21 cellular contexts compared by ENCODE assay signal in genomic region chr5:123718238-123718637, GRCh38.
"Had no signal": no experiment of that assay in that cellular context is flagged by ENCODE, and none has a peak within 500 bp of the region (broad histone marks: within the 10 kb centered on the region; RNA-seq: fewer than 3 reads in every experiment).

No MANE protein-coding gene starts in this region.

- H3K4me3 ChIP-seq: gastroesophageal sphincter, left ventricle myocardium inferior, lower lobe of right lung, psoas muscle, sigmoid colon, skin epidermis, testis, tibial nerve, upper lobe of right lung, vagina had no signal

- H3K4me1 ChIP-seq: gastroesophageal sphincter, left ventricle myocardium inferior, lower lobe of right lung, parathyroid adenoma, psoas muscle, testis, tibial nerve, upper lobe of right lung, vagina had no signal

- DNase-seq: erythroblast; immature natural killer cell; left ventricle myocardium inferior; lower lobe of right lung; mesenchymal stem cell; midbrain; naive B cell; occipital lobe; psoas muscle; sigmoid colon; stimulated activated CD4-positive, alpha-beta T cell treated with anti-CD3 and anti-CD28 coated beads, Interleukin-2, amount 100 ng/mL, for 24 hours; stimulated activated CD4-positive, alpha-beta T cell treated with anti-CD3 and anti-CD28 coated beads, Interleukin-4, amount 100 ng/mL, for 4 hours; stimulated activated naive B cell treated with anti-CD40 and anti-IgM and Interleukin-4, amounts not matched to agents 10 μg/mL and 1 μg/mL and 100 μg/mL, for 72 hours; stimulated activated naive CD8-positive, alpha-beta T cell treated with anti-CD3 and anti-CD28 coated beads, Interleukin-15, amount 100 ng/mL, for 72 hours; testis; upper lobe of right lung had no signal

- H3K27me3 ChIP-seq: gastroesophageal sphincter, sigmoid colon, testis, tibial nerve, upper lobe of right lung, vagina had no signal

- H3K27ac ChIP-seq: gastroesophageal sphincter, left ventricle myocardium inferior, lower lobe of right lung, parathyroid adenoma, psoas muscle, sigmoid colon, skin epidermis, testis, tibial nerve, upper lobe of right lung, vagina had no signal

- ATAC-seq: gastroesophageal sphincter; lower lobe of right lung; psoas muscle; stimulated activated naive B cell treated with anti-CD40 and anti-IgM and Interleukin-4, amounts not matched to agents 10 μg/mL and 1 μg/mL and 100 μg/mL, for 72 hours; stimulated activated naive CD8-positive, alpha-beta T cell treated with anti-CD3 and anti-CD28 coated beads, Interleukin-15, amount 100 ng/mL, for 72 hours; upper lobe of right lung had no signal

- H3K9me3 ChIP-seq: gastroesophageal sphincter, lower lobe of right lung, psoas muscle, sigmoid colon, testis, upper lobe of right lung, vagina had no signal

- H3K36me3 ChIP-seq: gastroesophageal sphincter, left ventricle myocardium inferior, lower lobe of right lung, sigmoid colon, tibial nerve, upper lobe of right lung, vagina had no signal
